1 cellular context compared by ENCODE assay signal in the genomic region with DNA sequence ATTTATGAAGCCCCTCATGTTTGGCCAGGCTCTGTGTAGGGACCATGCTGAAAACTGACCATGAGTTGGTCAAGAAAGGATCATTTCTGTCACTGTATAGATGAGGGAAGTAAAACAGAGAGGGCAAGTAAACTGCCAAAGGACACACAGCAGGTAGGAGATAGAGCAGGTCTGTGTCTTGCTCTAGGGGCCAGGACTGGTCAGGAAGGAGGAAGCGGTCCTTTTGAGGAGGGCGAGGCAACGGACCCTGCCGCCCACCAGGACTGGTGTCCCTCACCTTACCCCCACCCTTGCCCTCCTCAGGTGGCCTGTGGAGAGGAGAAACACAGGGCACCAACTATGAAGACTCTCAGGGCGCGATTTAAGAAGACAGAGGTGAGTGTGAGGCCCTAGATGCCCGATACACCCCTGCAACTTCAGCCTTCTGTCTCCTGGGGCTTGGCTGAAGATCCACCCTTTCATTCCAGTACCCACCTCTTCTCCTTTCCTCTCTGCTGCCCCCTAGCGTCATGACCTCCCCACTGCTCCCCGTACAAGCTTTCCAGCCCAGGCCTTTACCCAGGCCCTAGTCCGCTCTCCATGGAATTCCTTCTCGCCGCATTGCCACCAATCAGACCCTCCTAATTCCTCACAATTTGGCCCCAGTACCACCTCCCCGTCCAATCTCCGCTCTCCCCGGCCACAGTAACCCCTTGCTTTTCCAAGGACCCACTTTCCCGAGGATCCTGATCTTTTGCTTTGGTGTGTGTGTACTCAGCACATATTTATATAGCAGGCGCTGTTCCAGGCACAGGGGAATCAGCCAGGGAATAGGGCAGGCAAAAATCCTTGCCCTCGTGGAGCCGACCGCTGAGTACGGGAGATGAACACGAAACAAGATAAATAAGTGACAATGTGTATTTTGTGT.
TF ChIP-seq lines count a peak whose summit lies in the region.

No MANE protein-coding gene starts in this region.

TF ChIP-seq in IMR-90, 13 proteins besides CTCF, POLR2A, EP300 and RAD21 (continued from another document):
- TF ChIP-seq CEBPB (IDR thresholded peaks at IDR 0.05; ENCODE audit: low read depth, low read length), result no peak
